ENCODE assay signal across 20 cellular contexts in genomic region chr17:22278302-22279275, GRCh38.
DNase-seq lines count a peak whose midpoint lies in the region; ATAC-seq and TF ChIP-seq lines count a peak whose summit lies in the region.
"Had no signal": no experiment of that assay in that cellular context is flagged by ENCODE, and none has a peak within 500 bp of the region (broad histone marks: within the 10 kb centered on the region; RNA-seq: fewer than 3 reads in every experiment).

No MANE protein-coding gene starts in this region.

- no peak overlapping the region for H3K27ac ChIP-seq in upper lobe of right lung
- H3K27ac ChIP-seq: BLaER1 had no signal

- H3K4me1 ChIP-seq in upper lobe of right lung, result no peaks in the 10 kb centered on the region
- H3K4me1 ChIP-seq: BLaER1 had no signal

- intact Hi-C loops in posterior vena cava (cut with DNase I), result no loop called here
- intact Hi-C loops in upper lobe of right lung (cut with DNase I), result no loop called here

- H3K9me3 ChIP-seq in upper lobe of right lung, result no peaks in the 10 kb centered on the region

- peak; percentile 45 for DNase-seq in activated effector memory CD4-positive, alpha-beta T cell treated with anti-CD3 and anti-CD28 coated beads, Interleukin-2, amount 50 U/mL, for 16 hours
- no peak for DNase-seq in activated effector memory CD4-positive, alpha-beta T cell treated with Interleukin-2 at 50 U/mL for 16 hours
- DNase-seq in islet precursor cell (peak; percentile 54), posterior vena cava (ENCODE audit: low spot score) (peak; percentile 58), upper lobe of right lung (peak; percentile 53), AG20443 (ENCODE audit: low spot score) (no peak), T1000 (lab: John Stamatoyannopoulos, UW) (no peak)
- DNase-seq: CD4-positive, alpha-beta memory T cell; KG1; NCI-H1417; NCI-H187; NCI-H2107; NCI-H510A treated with DMSO at 0.1 percent for 48 hours; PC-3; RPMI8226; SIG-M5 had no signal

- no peak for TF ChIP-seq CTCF in upper lobe of right lung (IDR thresholded peaks at IDR 0.05)

- H3K4me3 ChIP-seq in upper lobe of right lung, result no peak overlapping the region
- H3K4me3 ChIP-seq: BLaER1, GM12878, GM23338 had no signal

- no peaks in the 10 kb centered on the region for H3K27me3 ChIP-seq in upper lobe of right lung
- H3K27me3 ChIP-seq: BLaER1 had no signal

- ATAC-seq in upper lobe of right lung (peak; percentile 26), GM19035 (IDR thresholded peaks at IDR 0.05; ENCODE audit: unreplicated experiment) (no peak)
- ATAC-seq: GM12878, GM23338, PC-3 had no signal

- H3K36me3 ChIP-seq in upper lobe of right lung, result no peaks in the 10 kb centered on the region
- H3K36me3 ChIP-seq: BLaER1 had no signal

Comparison
In these comparisons a context has a peak if more than half of its experiments do, and no peak if none do; other contexts are left out.
1. DNase-seq: peak in activated effector memory CD4-positive, alpha-beta T cell treated with anti-CD3 and anti-CD28 coated beads, Interleukin-2, amount 50 U/mL, for 16 hours (single experiment), islet precursor cell (single experiment), posterior vena cava (single experiment) and upper lobe of right lung (single experiment); none in activated effector memory CD4-positive, alpha-beta T cell treated with Interleukin-2 at 50 U/mL for 16 hours (single experiment), AG20443 (single experiment) and T1000 (single experiment).